In genomic region chr11:69307871-69308381, GRCh38 we compare ENCODE assay signal across 24 cellular contexts. TPM values are rescaled to one million over a fixed set of nuclear protein-coding genes. Genes with fewer than 3 reads are reported as not detected.
DNase-seq lines count a peak whose midpoint lies in the region; ATAC-seq, FAIRE-seq and TF ChIP-seq lines count a peak whose summit lies in the region.
"Had no signal": no experiment of that assay in that cellular context is flagged by ENCODE, and none has a peak within 500 bp of the region (broad histone marks: within the 10 kb centered on the region; RNA-seq: fewer than 3 reads in every experiment).

No MANE protein-coding gene starts in this region.

- no peak for TF ChIP-seq CTCF in bronchial epithelial cell (IDR thresholded peaks at IDR 0.05; ENCODE audit: insufficient read depth, low read length, severe bottlenecking)
- no peak for TF ChIP-seq CTCF in sigmoid colon (IDR thresholded peaks at IDR 0.05)

- H3K27ac ChIP-seq in sigmoid colon = no peak overlapping the region
- H3K27ac ChIP-seq: cardiac muscle cell, left ventricle myocardium inferior had no signal

- no peak for TF ChIP-seq EP300 in sigmoid colon (IDR thresholded peaks at IDR 0.05)

- DNase-seq in activated CD8-positive, alpha-beta memory T cell treated with anti-CD3 and anti-CD28 coated beads, Interleukin-2, amount 50 U/mL, for 48 hours = peak; percentile 48
- DNase-seq in activated CD8-positive, alpha-beta memory T cell treated with anti-CD3 and anti-CD28 coated beads, Interleukin-2, amount 50 U/mL, for 4 hours = no peak
- DNase-seq in GM12892 (ENCODE audit: insufficient read length) (peak; percentile 7), bronchial epithelial cell (ENCODE audit: low read depth) (no peak), sigmoid colon (peak; percentile 44), dedifferentiated amniotic fluid mesenchymal stem cell (ENCODE audit: extremely low spot score) (no peak), cerebellum (ENCODE audit: low spot score) (no peak)
- DNase-seq: activated CD4-positive, alpha-beta memory T cell treated with anti-CD3 and anti-CD28 coated beads for 36 hours; activated naive CD4-positive, alpha-beta T cell treated with Interleukin-2 at 50 U/mL for 16 hours; C1 segment of cervical spinal cord; GOT3; hypothalamus; left ventricle myocardium inferior; midbrain; NCI-H1092; NCI-H187; NCI-H524 treated with DMSO at 0.1 percent for 48 hours; RPMI8226; SK-N-SH had no signal

- no peak for ATAC-seq in HG02610 (IDR thresholded peaks at IDR 0.05; ENCODE audit: unreplicated experiment)

- intact Hi-C loops in sigmoid colon (cut with DNase I) = no loop called here

- no peak for FAIRE-seq in GM12892 (lab: Jason Lieb, UNC)
- FAIRE-seq in bronchial epithelial cell (lab: Jason Lieb, UNC) = peak; percentile 93
- FAIRE-seq: GM12891 had no signal

- H3K9me3 ChIP-seq in sigmoid colon = no peaks in the 10 kb centered on the region
- H3K9me3 ChIP-seq: left ventricle myocardium inferior, SK-N-SH had no signal

- no peak for TF ChIP-seq POLR2A in GM12892 (IDR thresholded peaks at IDR 0.05; ENCODE audit: low read depth, low read length)
- TF ChIP-seq POLR2A in sigmoid colon (IDR thresholded peaks at IDR 0.05) = no peak

- no peaks in the 10 kb centered on the region for H3K4me1 ChIP-seq in sigmoid colon

- WGBS in sigmoid colon, 2 donors = 42 to 66% methylated on average over 11 of the region's 11 CpGs

- no peaks in the 10 kb centered on the region for H3K36me3 ChIP-seq in bronchial epithelial cell (ENCODE audit: control insufficient read depth, insufficient read depth, low read length)
- no peaks in the 10 kb centered on the region for H3K36me3 ChIP-seq in sigmoid colon
- H3K36me3 ChIP-seq: cardiac muscle cell, left ventricle myocardium inferior had no signal

- peaks cover 4% of the 10 kb centered on the region for H3K27me3 ChIP-seq in bronchial epithelial cell (ENCODE audit: control insufficient read depth, insufficient read depth, low read length)
- no peaks in the 10 kb centered on the region for H3K27me3 ChIP-seq in sigmoid colon
- H3K27me3 ChIP-seq: cardiac muscle cell had no signal

- no peak overlapping the region for H3K4me3 ChIP-seq in bronchial epithelial cell (ENCODE audit: low read depth, low read length)
- no peak overlapping the region for H3K4me3 ChIP-seq in sigmoid colon
- H3K4me3 ChIP-seq: cardiac muscle cell, left ventricle myocardium inferior had no signal

RNA-seq across cellular contexts. Expression of gene MYEOV, which starts 14.0 kb away (rescaled TPM):
- polyA plus RNA-seq in GM12892 (2012; ENCODE audit: missing spikeins) = 0.34 TPM
- total RNA-seq in bronchial epithelial cell (0.26 and 0.38 TPM in 2 replicates), sigmoid colon (not detected), cerebellum (not detected)
- 10 to 100 TPM in 2 of 3 donors, 1 to 10 TPM in 1; 1.2 to 11.1 (median 10.1) TPM for polyA plus RNA-seq in sigmoid colon
- total RNA-seq: left ventricle myocardium inferior; T-helper 2 cell treated with Interferon-gamma antibody and Interleukin-4, amounts not matched to agents 100 ng/mL and 5 ng/mL, for 36 hours had no signal
- polyA plus RNA-seq: cardiac muscle cell, neural cell had no signal

Comparison
In these comparisons a context has a peak if more than half of its experiments do, and no peak if none do; other contexts are left out.
1. DNase-seq: peak in activated CD8-positive, alpha-beta memory T cell treated with anti-CD3 and anti-CD28 coated beads, Interleukin-2, amount 50 U/mL, for 48 hours (single experiment), GM12892 (single experiment) and sigmoid colon (single experiment); none in activated CD8-positive, alpha-beta memory T cell treated with anti-CD3 and anti-CD28 coated beads, Interleukin-2, amount 50 U/mL, for 4 hours (single experiment), bronchial epithelial cell (single experiment), dedifferentiated amniotic fluid mesenchymal stem cell (single experiment) and cerebellum (single experiment).